In the genomic region with DNA sequence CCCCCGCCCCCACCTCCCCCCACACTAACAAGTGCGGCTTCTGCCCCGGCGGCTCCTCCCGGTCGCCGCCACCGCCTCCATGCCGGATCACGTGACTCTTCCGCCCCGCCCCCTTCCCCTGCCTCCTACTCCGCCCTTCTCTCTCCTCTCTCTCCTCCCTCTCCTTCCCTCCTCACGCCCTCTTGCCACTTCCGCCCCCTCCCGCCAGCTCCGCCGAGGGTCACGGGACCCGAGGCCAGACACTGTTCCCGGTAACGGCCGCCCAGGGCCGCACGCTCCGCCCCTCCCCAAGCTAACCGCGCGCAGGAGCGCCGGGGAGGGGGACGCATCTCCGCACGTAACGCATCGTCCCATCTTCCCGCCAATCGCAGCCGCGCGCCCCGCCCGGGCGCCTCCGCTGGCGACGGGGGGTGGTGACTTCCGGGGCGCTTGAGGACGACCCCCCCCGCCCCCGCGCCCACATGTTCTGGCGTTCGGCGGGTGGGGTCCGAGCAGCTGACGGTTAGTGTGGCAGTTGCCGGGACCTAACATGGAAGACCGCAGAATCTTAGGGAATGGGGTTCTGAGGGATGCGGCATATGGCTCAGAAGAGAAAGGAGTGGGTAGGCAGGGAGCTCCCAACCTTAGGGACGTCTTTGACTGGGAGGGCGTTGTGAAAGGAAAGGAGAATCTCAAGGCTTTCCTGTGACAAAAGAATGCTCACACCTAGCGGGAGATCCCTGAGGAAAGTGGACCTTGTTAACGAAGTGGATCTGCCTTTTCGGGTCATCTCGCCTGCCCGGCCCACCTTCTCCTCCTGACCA, we compare ENCODE assay signal across 8 cellular contexts. TPM values are rescaled to one million over a fixed set of nuclear protein-coding genes. Genes with fewer than 3 reads are reported as not detected.
DNase-seq lines count a peak whose midpoint lies in the region; ATAC-seq and TF ChIP-seq lines count a peak whose summit lies in the region.

A gene with protein sequence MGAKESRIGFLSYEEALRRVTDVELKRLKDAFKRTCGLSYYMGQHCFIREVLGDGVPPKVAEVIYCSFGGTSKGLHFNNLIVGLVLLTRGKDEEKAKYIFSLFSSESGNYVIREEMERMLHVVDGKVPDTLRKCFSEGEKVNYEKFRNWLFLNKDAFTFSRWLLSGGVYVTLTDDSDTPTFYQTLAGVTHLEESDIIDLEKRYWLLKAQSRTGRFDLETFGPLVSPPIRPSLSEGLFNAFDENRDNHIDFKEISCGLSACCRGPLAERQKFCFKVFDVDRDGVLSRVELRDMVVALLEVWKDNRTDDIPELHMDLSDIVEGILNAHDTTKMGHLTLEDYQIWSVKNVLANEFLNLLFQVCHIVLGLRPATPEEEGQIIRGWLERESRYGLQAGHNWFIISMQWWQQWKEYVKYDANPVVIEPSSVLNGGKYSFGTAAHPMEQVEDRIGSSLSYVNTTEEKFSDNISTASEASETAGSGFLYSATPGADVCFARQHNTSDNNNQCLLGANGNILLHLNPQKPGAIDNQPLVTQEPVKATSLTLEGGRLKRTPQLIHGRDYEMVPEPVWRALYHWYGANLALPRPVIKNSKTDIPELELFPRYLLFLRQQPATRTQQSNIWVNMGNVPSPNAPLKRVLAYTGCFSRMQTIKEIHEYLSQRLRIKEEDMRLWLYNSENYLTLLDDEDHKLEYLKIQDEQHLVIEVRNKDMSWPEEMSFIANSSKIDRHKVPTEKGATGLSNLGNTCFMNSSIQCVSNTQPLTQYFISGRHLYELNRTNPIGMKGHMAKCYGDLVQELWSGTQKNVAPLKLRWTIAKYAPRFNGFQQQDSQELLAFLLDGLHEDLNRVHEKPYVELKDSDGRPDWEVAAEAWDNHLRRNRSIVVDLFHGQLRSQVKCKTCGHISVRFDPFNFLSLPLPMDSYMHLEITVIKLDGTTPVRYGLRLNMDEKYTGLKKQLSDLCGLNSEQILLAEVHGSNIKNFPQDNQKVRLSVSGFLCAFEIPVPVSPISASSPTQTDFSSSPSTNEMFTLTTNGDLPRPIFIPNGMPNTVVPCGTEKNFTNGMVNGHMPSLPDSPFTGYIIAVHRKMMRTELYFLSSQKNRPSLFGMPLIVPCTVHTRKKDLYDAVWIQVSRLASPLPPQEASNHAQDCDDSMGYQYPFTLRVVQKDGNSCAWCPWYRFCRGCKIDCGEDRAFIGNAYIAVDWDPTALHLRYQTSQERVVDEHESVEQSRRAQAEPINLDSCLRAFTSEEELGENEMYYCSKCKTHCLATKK (N-terminal part only) (minus strand): TSS at position 92 of the 803 bp plus-strand sequence. CDS start 194 bp downstream, outside the sequence.

- H3K9ac ChIP-seq in mammary epithelial cell (ENCODE audit: insufficient read depth, low read length) (peak within 1 kb of the TSS; percentile 95), smooth muscle cell (ENCODE audit: low read depth) (peak within 1 kb of the TSS; percentile 78)

- WGBS in mammary epithelial cell (ENCODE audit: low coverage, missing lambda C conversion rate): 4% methylated on average over 17 of the region's 68 CpGs
- WGBS in smooth muscle cell (ENCODE audit: low lambda C conversion rate): under 1% methylated on average over 55 of the region's 68 CpGs

- H3K79me2 ChIP-seq in mammary epithelial cell (ENCODE audit: insufficient read depth, low read length) (peaks cover 44% of the 10 kb centered on the region), smooth muscle cell (ENCODE audit: low read depth) (peaks cover 37% of the 10 kb centered on the region)

- CTCF ChIA-PET in mammary epithelial cell (lab: Charles Lee; ENCODE audit: low non-redundant PET): interaction anchor here (0.6 to 0.7 kb wide), 4 partner anchors 8 to 123 kb away, joined by 3 to 14 read pairs (median 8); no protein-coding TSS in a partner anchor

- H3K27ac ChIP-seq in WERI-Rb-1 (peak within 1 kb of the TSS; percentile 85), mammary epithelial cell (ENCODE audit: insufficient read depth, low read depth, low read length) (peak within 1 kb of the TSS; percentile 91), smooth muscle cell (ENCODE audit: low read depth) (peak within 1 kb of the TSS; percentile 84)

- no peaks in the 10 kb centered on the region for H4K20me1 ChIP-seq in mammary epithelial cell (ENCODE audit: insufficient read depth, low read length)
- peaks cover 32% of the 10 kb centered on the region for H4K20me1 ChIP-seq in smooth muscle cell (ENCODE audit: low read depth)

- peaks cover 13% of the 10 kb centered on the region for H3F3A ChIP-seq in smooth muscle cell (ENCODE audit: low read depth)

- H3K4me1 ChIP-seq in mammary epithelial cell (ENCODE audit: insufficient read depth, low read length): peaks cover 22% of the 10 kb centered on the region
- H3K4me1 ChIP-seq in smooth muscle cell (ENCODE audit: low read depth): peaks cover 20% of the 10 kb centered on the region

- no peaks in the 10 kb centered on the region for H3K27me3 ChIP-seq in WERI-Rb-1 (ENCODE audit: insufficient read depth, low read depth, severe bottlenecking)
- no peaks in the 10 kb centered on the region for H3K27me3 ChIP-seq in mammary epithelial cell (ENCODE audit: insufficient read depth, low read length)
- H3K27me3 ChIP-seq in smooth muscle cell (ENCODE audit: low read depth): no peaks in the 10 kb centered on the region

- H3K4me3 ChIP-seq in WERI-Rb-1 (ENCODE audit: low read depth, low read length) (peak within 1 kb of the TSS; percentile 59), mammary epithelial cell (replicated peaks in 1 of 3; ENCODE audit: insufficient read depth in 1 of 3, low read depth in 2 of 3, low read length in 3 of 3) (peak within 1 kb of the TSS; percentile 66 to 93 (median 75)), smooth muscle cell (peak within 1 kb of the TSS; percentile 86)

- in situ Hi-C loops in ACHN (cut with HindIII; ENCODE audit: low pct_ligation_motif_present, low pct_unique_long_range_greater_than_20kb, low sequenced_read_pairs) (no loop called here), mammary epithelial cell (cut with MboI; ENCODE audit: low sequenced_read_pairs in 2 of 2) (no loop called here)

- intact Hi-C loops in mammary epithelial cell (cut with micrococcal nuclease): loop anchor here (2.0 to 10.0 kb wide), 2 partner anchors 29 to 57 kb away; no protein-coding TSS in a partner anchor

- 0 out of 2 replicates have a peak, but pooled peaks have one; percentile 5 for TF ChIP-seq CTCF in WERI-Rb-1 (IDR thresholded peaks at IDR 0.05; ENCODE audit: low read depth, low read length)
- peak in 1 of 2 donors; percentile 61 for TF ChIP-seq CTCF in mammary epithelial cell (conservative IDR thresholded peaks at IDR 0.05 in 1 of 2, IDR thresholded peaks at IDR 0.05 in 1 of 2; ENCODE audit: extremely low read depth in 1 of 2, insufficient read depth in 1 of 2, low read depth in 1 of 2, low read length in 2 of 2)
- TF ChIP-seq CTCF in smooth muscle cell (IDR thresholded peaks at IDR 0.05; ENCODE audit: borderline replicate concordance, insufficient read depth, poor library complexity, severe bottlenecking): peak; percentile 28

- H2AFZ ChIP-seq in mammary epithelial cell (ENCODE audit: low read depth, low read length) (peak within 1 kb of the TSS; percentile 92), smooth muscle cell (ENCODE audit: low read depth) (peak within 1 kb of the TSS; percentile 79)

- BruUV-seq in mammary epithelial cell (replicated peaks; lab: Mats Ljungman, UMichigan): no TSS peak

- peak; percentile 99 for DNase-seq in ACHN
- DNase-seq in NCI-H2196 (lab: John Stamatoyannopoulos, UW; ENCODE audit: unreplicated experiment): peak; percentile 99
- peak; percentile 100 for DNase-seq in WERI-Rb-1
- peak; percentile 98 for DNase-seq in mammary epithelial cell
- peak; percentile 94 for DNase-seq in iPS-NIHi11 (ENCODE audit: low spot score)
- peak; percentile 95 for DNase-seq in smooth muscle cell (lab: John Stamatoyannopoulos, UW; ENCODE audit: unreplicated experiment)

- H3K4me2 ChIP-seq in mammary epithelial cell (ENCODE audit: insufficient read depth, low read depth, low read length) (peak within 1 kb of the TSS; percentile 87), smooth muscle cell (peak within 1 kb of the TSS; percentile 90)

- ATAC-seq in GM18867 (IDR thresholded peaks at IDR 0.05; ENCODE audit: unreplicated experiment) (peak; percentile 89), HG03103 (IDR thresholded peaks at IDR 0.05; ENCODE audit: low read depth, unreplicated experiment) (peak; percentile 83)

- H3K9me3 ChIP-seq in WERI-Rb-1 (ENCODE audit: severe bottlenecking) (no peaks in the 10 kb centered on the region), mammary epithelial cell (replicated peaks; ENCODE audit: insufficient read depth, low read length) (no peaks in the 10 kb centered on the region), smooth muscle cell (replicated peaks; ENCODE audit: low read depth) (no peaks in the 10 kb centered on the region)

- H3K36me3 ChIP-seq in WERI-Rb-1 (no peaks in the 10 kb centered on the region), mammary epithelial cell (ENCODE audit: insufficient read depth, low read length) (no peaks in the 10 kb centered on the region), smooth muscle cell (ENCODE audit: low read depth) (no peaks in the 10 kb centered on the region)

- dilution Hi-C loops in mammary epithelial cell (cut with HindIII; ENCODE audit: low sequenced_read_pairs): no loop called here

RNA-seq across cellular contexts. Expression of the gene that starts here (rescaled TPM):
- total RNA-seq in mammary epithelial cell: 10 to 100 TPM; 56.8 to 63.0 TPM
- 20.3 TPM for polyA plus RNA-seq in mammary epithelial cell
- 39.0 TPM for polyA minus RNA-seq in mammary epithelial cell
- 21.7 and 36.1 TPM in 2 replicates for total RNA-seq in smooth muscle cell
- polyA plus RNA-seq in smooth muscle cell: 8.6 and 10.5 TPM in 2 replicates

Comparison
In these comparisons a context has a peak if more than half of its experiments do, and no peak if none do; other contexts are left out.
1. Peak in every context shown above with its lines: DNase-seq, ATAC-seq, H3K4me3 ChIP-seq and H3K27ac ChIP-seq.